Comparison of ENCODE assay signal across 10 cellular contexts in genomic region chr15:57422113-57422754, GRCh38. TPM values are rescaled to one million over a fixed set of nuclear protein-coding genes. Genes with fewer than 3 reads are reported as not detected.
DNase-seq lines count a peak whose midpoint lies in the region; ATAC-seq and TF ChIP-seq lines count a peak whose summit lies in the region.
"Had no signal": no experiment of that assay in that cellular context is flagged by ENCODE, and none has a peak within 500 bp of the region (broad histone marks: within the 10 kb centered on the region; RNA-seq: fewer than 3 reads in every experiment).

No MANE protein-coding gene starts in this region.

- H3K9me3 Mint-ChIP-seq in type B pancreatic cell, result peaks cover 11% of the 10 kb centered on the region
- no peaks in the 10 kb centered on the region for H3K9me3 Mint-ChIP-seq in activated CD4-positive, alpha-beta memory T cell treated with anti-CD3 and anti-CD28 coated beads for 36 hours
- H3K9me3 Mint-ChIP-seq in immature natural killer cell, result no peaks in the 10 kb centered on the region

- intact Hi-C loops in activated CD4-positive, alpha-beta memory T cell treated with anti-CD3 and anti-CD28 coated beads for 36 hours (cut with micrococcal nuclease), result no loop called here

- POLR2A ChIA-PET in activated CD4-positive, alpha-beta memory T cell treated with anti-CD3 and anti-CD28 coated beads for 36 hours (lab: Charles Lee), result no interaction called here

- DNase-seq in fibroblast of mammary gland (ENCODE audit: low read depth) (peak; percentile 53), type B pancreatic cell (ENCODE audit: extremely low spot score, unreplicated experiment) (no peak), immature natural killer cell (no peak), activated gamma-delta T cell (lab: John Stamatoyannopoulos, UW) (no peak), NCI-H146 (lab: John Stamatoyannopoulos, UW) (no peak)
- DNase-seq in activated CD4-positive, alpha-beta memory T cell treated with anti-CD3 and anti-CD28 coated beads for 36 hours, result no peak
- DNase-seq: NCI-H446 treated with DMSO at 0.1 percent for 48 hours had no signal

- TF ChIP-seq CTCF in fibroblast of mammary gland (conservative IDR thresholded peaks at IDR 0.05; ENCODE audit: control insufficient read depth, insufficient read depth, low read depth, low read length) (no peak), type B pancreatic cell (conservative IDR thresholded peaks at IDR 0.05) (no peak)

- H3K4me3 Mint-ChIP-seq in type B pancreatic cell (no peak overlapping the region), immature natural killer cell (no peak overlapping the region)
- H3K4me3 Mint-ChIP-seq in activated CD4-positive, alpha-beta memory T cell treated with anti-CD3 and anti-CD28 coated beads for 36 hours, result no peak overlapping the region

- ATAC-seq in GM19397 (IDR thresholded peaks at IDR 0.05; ENCODE audit: unreplicated experiment) (peak; percentile 88), HG03135 (IDR thresholded peaks at IDR 0.05; ENCODE audit: unreplicated experiment) (peak; percentile 88)

- H3K27me3 Mint-ChIP-seq in type B pancreatic cell (no peaks in the 10 kb centered on the region), immature natural killer cell (ENCODE audit: low read depth in 3 of 3) (peaks cover 0 to 6% (median 3%) of the 10 kb centered on the region in 3 donors)
- H3K27me3 Mint-ChIP-seq in activated CD4-positive, alpha-beta memory T cell treated with anti-CD3 and anti-CD28 coated beads for 36 hours, result peaks cover 5% of the 10 kb centered on the region

- no peak overlapping the region for H3K4me3 ChIP-seq in fibroblast of mammary gland (ENCODE audit: control insufficient read depth, low read depth, low read length)
- H3K4me3 ChIP-seq: esophagus muscularis mucosa had no signal

- peak overlapping the region; percentile 6 for H3K27ac Mint-ChIP-seq in type B pancreatic cell
- no peak overlapping the region for H3K27ac Mint-ChIP-seq in activated CD4-positive, alpha-beta memory T cell treated with anti-CD3 and anti-CD28 coated beads for 36 hours
- H3K27ac Mint-ChIP-seq in immature natural killer cell, result no peak overlapping the region

- CTCF ChIA-PET in activated CD4-positive, alpha-beta memory T cell treated with anti-CD3 and anti-CD28 coated beads for 36 hours (lab: Charles Lee), result no interaction called here

- peaks cover 33% of the 10 kb centered on the region for H3K4me1 Mint-ChIP-seq in type B pancreatic cell (ENCODE audit: unreplicated experiment)
- no peaks in the 10 kb centered on the region for H3K4me1 Mint-ChIP-seq in activated CD4-positive, alpha-beta memory T cell treated with anti-CD3 and anti-CD28 coated beads for 36 hours (ENCODE audit: low read depth)
- no peaks in the 10 kb centered on the region for H3K4me1 Mint-ChIP-seq in immature natural killer cell

- H3K36me3 Mint-ChIP-seq in type B pancreatic cell (peaks cover 11% of the 10 kb centered on the region), immature natural killer cell (no peaks in the 10 kb centered on the region)
- no peaks in the 10 kb centered on the region for H3K36me3 Mint-ChIP-seq in activated CD4-positive, alpha-beta memory T cell treated with anti-CD3 and anti-CD28 coated beads for 36 hours

RNA-seq across cellular contexts. Expression of gene CGNL1, which starts 45.9 kb away (rescaled TPM):
- total RNA-seq in type B pancreatic cell (ENCODE audit: low replicate concordance), result 11.8 and 16.9 TPM in 2 replicates
- total RNA-seq in activated CD4-positive, alpha-beta memory T cell treated with anti-CD3 and anti-CD28 coated beads for 36 hours, result not detected
- polyA plus RNA-seq in immature natural killer cell, result not detected

Comparison
In these comparisons a context has a peak if more than half of its experiments do, and no peak if none do; other contexts are left out.
1. RNA of gene CGNL1, which starts 45.9 kb away (total RNA-seq): 11.8 to 16.9 TPM in type B pancreatic cell; not detected in activated CD4-positive, alpha-beta memory T cell treated with anti-CD3 and anti-CD28 coated beads for 36 hours; every median in the first group is over 10 times any median in the second.